8 cellular contexts compared by ENCODE assay signal in genomic region chr2:241506793-241507429, GRCh38. TPM values are rescaled to one million over a fixed set of nuclear protein-coding genes. Genes with fewer than 3 reads are reported as not detected.
A peak's percentile ranks its signal among the peaks of the same experiment; 100 is the strongest.
DNase-seq lines count a peak whose midpoint lies in the region; ATAC-seq and TF ChIP-seq lines count a peak whose summit lies in the region.

No MANE protein-coding gene starts in this region.

- WGBS in IMR-90 (ENCODE audit: extremely low coverage in 2 of 2, insufficient read length in 1 of 2), 2 experiments, result 42% methylated on average over 3 of the region's 19 CpGs; no CpG with 5 or more reads in 1 of the 2 experiments
- WGBS in mammary epithelial cell (ENCODE audit: low coverage, missing lambda C conversion rate), result 51% methylated on average over 19 of the region's 19 CpGs
- 44 to 46% methylated on average over 18 to 19 of the region's 19 CpGs for WGBS in mesodermal cell (ENCODE audit: insufficient coverage in 2 of 2), 2 experiments

- no peak overlapping the region for H2BK120ac ChIP-seq in IMR-90 (ENCODE audit: low read depth, low read length)

- no peak for DNase-seq in A673 (ENCODE audit: low spot score)
- DNase-seq in IMR-90, result no peak
- DNase-seq in mammary epithelial cell, result no peak
- DNase-seq in nucleus accumbens (lab: John Stamatoyannopoulos, UW), result no peak
- DNase-seq in SKM-1 treated with dmso at 0.1 percent for 144 hours (lab: John Stamatoyannopoulos, UW; ENCODE audit: unreplicated experiment), result no peak
- no peak for DNase-seq in NCI-H1694 treated with DMSO at 0.1 percent for 48 hours (lab: John Stamatoyannopoulos, UW)

- POLR2A ChIA-PET in A673 (lab: Charles Lee; ENCODE audit: low non-redundant PET) (no interaction called here), IMR-90 (lab: Charles Lee; ENCODE audit: unreplicated experiment) (no interaction called here)

- H3K56ac ChIP-seq in IMR-90 (ENCODE audit: extremely low read depth, insufficient read depth, low read length), result no peak overlapping the region

- H3K4me3 ChIP-seq in A673 (ENCODE audit: low read depth, low read length, poor library complexity, severe bottlenecking) (peak overlapping the region; percentile 98), IMR-90 (ENCODE audit: insufficient read depth, low read depth, low read length) (peak overlapping the region; percentile 92), mammary epithelial cell (replicated peaks in 1 of 3; ENCODE audit: insufficient read depth in 1 of 3, low read depth in 2 of 3, low read length in 3 of 3) (peak overlapping the region; percentile 82 to 96 (median 94)), mesodermal cell (ENCODE audit: extremely low read depth, insufficient read depth, low read length, poor library complexity, severe bottlenecking) (peak overlapping the region; percentile 83)

- in situ Hi-C loops in IMR-90 (cut with MboI; ENCODE audit: low sequenced_read_pairs) (no loop called here), mammary epithelial cell (cut with MboI; ENCODE audit: low sequenced_read_pairs in 2 of 2) (no loop called here)

- peaks cover 18% of the 10 kb centered on the region for H3K4me1 ChIP-seq in A673 (ENCODE audit: insufficient read depth, low read length, poor library complexity, severe bottlenecking)
- H3K4me1 ChIP-seq in IMR-90 (ENCODE audit: control insufficient read depth, insufficient read depth, low read length), result peaks cover 17% of the 10 kb centered on the region
- H3K4me1 ChIP-seq in mammary epithelial cell (ENCODE audit: insufficient read depth, low read length), result peaks cover 21% of the 10 kb centered on the region
- peaks cover 19% of the 10 kb centered on the region for H3K4me1 ChIP-seq in mesodermal cell (ENCODE audit: control insufficient read depth, insufficient read depth, low read length, poor library complexity, severe bottlenecking)

- H3K27me3 ChIP-seq in A673 (replicated peaks; ENCODE audit: insufficient read depth, low read depth, low read length, poor library complexity) (no peaks in the 10 kb centered on the region), IMR-90 (ENCODE audit: control insufficient read depth, insufficient read depth, low read length) (no peaks in the 10 kb centered on the region), mammary epithelial cell (ENCODE audit: insufficient read depth, low read length) (no peaks in the 10 kb centered on the region)

- H4K91ac ChIP-seq in IMR-90 (ENCODE audit: insufficient read depth, low read depth, low read length), result no peak overlapping the region; the same call in 1 of the 2 replicates

- no peak overlapping the region for H2BK5ac ChIP-seq in IMR-90 (ENCODE audit: low read depth, low read length, poor library complexity, severe bottlenecking)

- H4K5ac ChIP-seq in IMR-90 (ENCODE audit: low read depth, low read length), result no peak overlapping the region

- peak overlapping the region; percentile 92 for H2AK9ac ChIP-seq in IMR-90 (replicated peaks; ENCODE audit: low read depth, low read length, poor library complexity)

- TF ChIP-seq RAD21 in IMR-90 (IDR thresholded peaks at IDR 0.05; ENCODE audit: low read length), result no peak

- peak overlapping the region; percentile 75 for H3K23ac ChIP-seq in IMR-90 (ENCODE audit: low read depth, low read length)

- BruUV-seq in A673 (replicated peaks; lab: Mats Ljungman, UMichigan) (TSS peak; percentile 25), IMR-90 (replicated peaks; lab: Mats Ljungman, UMichigan) (no TSS peak), mammary epithelial cell (replicated peaks; lab: Mats Ljungman, UMichigan) (no TSS peak)

- no peaks in the 10 kb centered on the region for H3K9me3 ChIP-seq in A673 (ENCODE audit: low read depth, low read length, poor library complexity, severe bottlenecking)
- no peaks in the 10 kb centered on the region for H3K9me3 ChIP-seq in IMR-90 (ENCODE audit: control insufficient read depth, insufficient read depth, low read length)
- H3K9me3 ChIP-seq in mammary epithelial cell (replicated peaks; ENCODE audit: insufficient read depth, low read length), result no peaks in the 10 kb centered on the region
- no peaks in the 10 kb centered on the region for H3K9me3 ChIP-seq in mesodermal cell (ENCODE audit: control insufficient read depth, low read length)

- peak overlapping the region; percentile 69 for H3K4ac ChIP-seq in IMR-90 (ENCODE audit: low read depth, low read length)

- H2BK15ac ChIP-seq in IMR-90 (ENCODE audit: low read depth, low read length), result no peak overlapping the region

- intact Hi-C loops in A673 (cut with micrococcal nuclease; ENCODE audit: unreplicated experiment) (no loop called here), IMR-90 (cut with micrococcal nuclease) (loop anchor here (2.0 to 5.0 kb wide), 3 partner anchors 130 to 235 kb away; partner anchors contain the start of genes ATG4B and THAP4), mammary epithelial cell (cut with micrococcal nuclease) (loop anchor here (5.0 to 10.0 kb wide), 2 partner anchors 90 to 152 kb away; partner anchors contain the start of gene FARP2)

- TF ChIP-seq CTCF in A673 (conservative IDR thresholded peaks at IDR 0.05; ENCODE audit: low read depth, low read length), result no peak
- TF ChIP-seq CTCF in IMR-90 (conservative IDR thresholded peaks at IDR 0.05; ENCODE audit: low read depth, low read length), result no peak
- TF ChIP-seq CTCF in mammary epithelial cell (conservative IDR thresholded peaks at IDR 0.05 in 1 of 2, IDR thresholded peaks at IDR 0.05 in 1 of 2; ENCODE audit: extremely low read depth in 1 of 2, insufficient read depth in 1 of 2, low read depth in 1 of 2, low read length in 2 of 2), result no peak

- H4K8ac ChIP-seq in IMR-90 (ENCODE audit: low read depth in 2 of 2, low read length in 2 of 2), result no peak overlapping the region

- H3K36me3 ChIP-seq in A673 (ENCODE audit: insufficient read depth, low read length, poor library complexity, severe bottlenecking) (peaks cover 4% of the 10 kb centered on the region), IMR-90 (ENCODE audit: control insufficient read depth, insufficient read depth, low read length) (peaks cover 3% of the 10 kb centered on the region; the same call in 1 of the 2 replicates), mammary epithelial cell (ENCODE audit: insufficient read depth, low read length) (peaks cover 3% of the 10 kb centered on the region), mesodermal cell (ENCODE audit: control insufficient read depth, insufficient read depth, low read length) (peaks cover 36% of the 10 kb centered on the region)

- no peak for TF ChIP-seq POLR2A in IMR-90 (IDR thresholded peaks at IDR 0.05; ENCODE audit: low read depth, low read length)

- H3K4me2 ChIP-seq in IMR-90 (ENCODE audit: low read depth, low read length) (peak overlapping the region; percentile 67), mammary epithelial cell (ENCODE audit: insufficient read depth, low read depth, low read length) (peak overlapping the region; percentile 98)

- ATAC-seq in IMR-90 (ENCODE audit: low read depth) (no peak), GM19035 (IDR thresholded peaks at IDR 0.05; ENCODE audit: unreplicated experiment) (no peak)

- dilution Hi-C loops in IMR-90 (cut with HindIII; ENCODE audit: low sequenced_read_pairs, unreplicated experiment) (no loop called here), mammary epithelial cell (cut with HindIII; ENCODE audit: low sequenced_read_pairs) (no loop called here)

- peaks cover 20 to 63% of the 10 kb centered on the region in 2 experiments for H3K79me1 ChIP-seq in IMR-90 (ENCODE audit: low read depth in 1 of 2, low read length in 2 of 2)

- H3K27ac ChIP-seq in A673 (ENCODE audit: low read depth, low read length, poor library complexity, severe bottlenecking) (peak overlapping the region; percentile 87), IMR-90 (ENCODE audit: insufficient read depth, low read length) (peak overlapping the region; percentile 6; the same call in 1 of the 2 replicates), mammary epithelial cell (ENCODE audit: insufficient read depth, low read depth, low read length) (no peak overlapping the region), mesodermal cell (ENCODE audit: low read depth, low read length, severe bottlenecking) (no peak overlapping the region)

- H4K20me1 ChIP-seq in IMR-90 (ENCODE audit: insufficient read depth, low read length) (peaks cover 50% of the 10 kb centered on the region), mammary epithelial cell (ENCODE audit: insufficient read depth, low read length) (no peaks in the 10 kb centered on the region)

- peak overlapping the region; percentile 86; the same call in 1 of the 2 replicates for H2AK5ac ChIP-seq in IMR-90 (ENCODE audit: low read depth, low read length)

- H3K18ac ChIP-seq in IMR-90 (ENCODE audit: low read depth, low read length), result no peak overlapping the region

- H3K9me1 ChIP-seq in IMR-90 (ENCODE audit: insufficient read depth, low read length), result peaks cover 31% of the 10 kb centered on the region

- peak overlapping the region; percentile 67; the same call in 1 of the 2 replicates for H3K9ac ChIP-seq in IMR-90 (ENCODE audit: low read depth, low read length)
- H3K9ac ChIP-seq in mammary epithelial cell (ENCODE audit: insufficient read depth, low read length), result peak overlapping the region; percentile 29

- CTCF ChIA-PET in A673 (lab: Charles Lee) (no interaction called here), IMR-90 (lab: Yijun Ruan, JAX) (interaction anchor here (0.9 kb wide), 1 partner anchor 11 kb away, joined by 4 read pairs; no protein-coding TSS in a partner anchor), mammary epithelial cell (lab: Charles Lee; ENCODE audit: low non-redundant PET) (interaction anchor here (0.6 kb wide), 1 partner anchor 355 kb away, joined by 3 read pairs; no protein-coding TSS in a partner anchor)

- H3K79me2 ChIP-seq in mammary epithelial cell (ENCODE audit: insufficient read depth, low read length), result peaks cover 58% of the 10 kb centered on the region

- H3K14ac ChIP-seq in IMR-90 (replicated peaks; ENCODE audit: low read depth, low read length), result peak overlapping the region; percentile 77

- H2AFZ ChIP-seq in IMR-90 (replicated peaks; ENCODE audit: low read length, poor library complexity) (peak overlapping the region; percentile 26), mammary epithelial cell (ENCODE audit: low read depth, low read length) (peak overlapping the region; percentile 87)

- no peak overlapping the region for H2BK20ac ChIP-seq in IMR-90 (ENCODE audit: low read depth, low read length)

RNA-seq across cellular contexts. Expression of gene STK25, which starts 1.5 kb away (rescaled TPM):
- total RNA-seq in A673 (2021) (171 and 190 TPM in 2 replicates), IMR-90 (2012; rRNA removed) (203 and 258 TPM in 2 replicates), mammary epithelial cell (100 to 1,000 TPM; 142 to 188 TPM)
- polyA plus RNA-seq in IMR-90 (2012; rRNA removed) (392 and 417 TPM in 2 replicates), mammary epithelial cell (240 TPM)
- polyA plus RNA-seq in IMR-90 (2012; cell fraction: cytosol; rRNA removed), result 289 and 326 TPM in 2 replicates
- 774 and 1,419 TPM in 2 replicates for polyA plus RNA-seq in IMR-90 (2012; cell fraction: nucleus; rRNA removed; ENCODE audit: low replicate concordance)
- polyA minus RNA-seq in mammary epithelial cell, result 552 TPM
- polyA plus RNA-seq in mesodermal cell (2013, experiment 1 of 2), result 191 TPM
- 176 TPM for polyA plus RNA-seq in mesodermal cell (2013, experiment 2 of 2)

RNA-seq across cellular contexts. Expression of gene BOK, which starts 51.6 kb away (rescaled TPM):
- total RNA-seq in A673 (2021) (2.7 and 4.0 TPM in 2 replicates), IMR-90 (2012; rRNA removed) (13.3 and 15.8 TPM in 2 replicates), mammary epithelial cell (10 to 100 TPM; 21.3 to 38.5 TPM)
- polyA plus RNA-seq in IMR-90 (2012; rRNA removed) (34.4 and 37.4 TPM in 2 replicates), mammary epithelial cell (23.3 TPM)
- polyA plus RNA-seq in IMR-90 (2012; cell fraction: cytosol; rRNA removed), result 28.7 and 58.2 TPM in 2 replicates
- polyA plus RNA-seq in IMR-90 (2012; cell fraction: nucleus; rRNA removed; ENCODE audit: low replicate concordance), result 40.1 and 75.2 TPM in 2 replicates
- 7.2 TPM for polyA minus RNA-seq in mammary epithelial cell
- polyA plus RNA-seq in mesodermal cell (2013, experiment 1 of 2), result 33.0 TPM
- 28.9 TPM for polyA plus RNA-seq in mesodermal cell (2013, experiment 2 of 2)

Comparison
In these comparisons a context has a peak if more than half of its experiments do, and no peak if none do; other contexts are left out.
1. H3K27ac ChIP-seq: peak in A673 (single experiment) and IMR-90 (single experiment); none in mammary epithelial cell (single experiment) and mesodermal cell (single experiment).
2. Peak in every context shown above with its lines, with median percentiles within 50 percentile points of each other: H3K4me3 ChIP-seq.